In genomic region chr3:72144773-72145505, GRCh38 we compare ENCODE assay signal across 1 cellular context.
A peak's percentile ranks its signal among the peaks of the same experiment; 100 is the strongest.
TF ChIP-seq lines count a peak whose summit lies in the region.

No MANE protein-coding gene starts in this region.

TF ChIP-seq in HepG2, 621 proteins besides CTCF, POLR2A, EP300 and RAD21 (continued from another document and continues in another):
- TF ChIP-seq ZNF280D (CRISPR knock-in tag; IDR thresholded peaks at IDR 0.05) (no peak), TERF1 (CRISPR knock-in tag; IDR thresholded peaks at IDR 0.05) (no peak), ZNF772 (CRISPR knock-in tag; IDR thresholded peaks at IDR 0.05) (no peak), ZNF337 (CRISPR knock-in tag; IDR thresholded peaks at IDR 0.05; ENCODE audit: borderline replicate concordance, low read depth) (no peak), NFIC (IDR thresholded peaks at IDR 0.05; ENCODE audit: low read length) (no peak), GFI1 (CRISPR knock-in tag; IDR thresholded peaks at IDR 0.05; ENCODE audit: borderline replicate concordance) (peak; percentile 75; the same call in 1 of the 2 replicates), CSRNP2 (CRISPR knock-in tag; conservative IDR thresholded peaks at IDR 0.05; ENCODE audit: low read depth) (no peak), AFF4 (CRISPR knock-in tag; IDR thresholded peaks at IDR 0.05) (no peak), ZFP37 (CRISPR knock-in tag; IDR thresholded peaks at IDR 0.05; ENCODE audit: borderline replicate concordance) (no peak), FOXK2 (IDR thresholded peaks at IDR 0.05) (no peak), AHR (CRISPR knock-in tag; IDR thresholded peaks at IDR 0.05) (no peak), PITX1 (CRISPR knock-in tag; IDR thresholded peaks at IDR 0.05) (peak; percentile 87), ZNF800 (CRISPR knock-in tag; IDR thresholded peaks at IDR 0.05) (no peak), ZNF7 (CRISPR knock-in tag; IDR thresholded peaks at IDR 0.05) (no peak), ZNF317 (CRISPR knock-in tag; IDR thresholded peaks at IDR 0.05) (no peak), ZNF691 (CRISPR knock-in tag; IDR thresholded peaks at IDR 0.05; ENCODE audit: borderline replicate concordance, low read depth) (no peak; the same call in 1 of the 2 replicates), ZNF597 (CRISPR knock-in tag; IDR thresholded peaks at IDR 0.05) (no peak), ZNF264 (CRISPR knock-in tag; IDR thresholded peaks at IDR 0.05) (no peak; the same call in 1 of the 2 replicates), MTF2 (CRISPR knock-in tag; IDR thresholded peaks at IDR 0.05; ENCODE audit: borderline replicate concordance) (no peak), PCBP2 (optimal IDR thresholded peaks at IDR 0.05; ENCODE audit: low read depth, low read length, poor library complexity, severe bottlenecking) (no peak), ZSCAN20 (CRISPR knock-in tag; IDR thresholded peaks at IDR 0.05; ENCODE audit: borderline replicate concordance) (no peak), ZNF629 (CRISPR knock-in tag; conservative IDR thresholded peaks at IDR 0.05) (peak; percentile 70), ZNF160 (CRISPR knock-in tag; IDR thresholded peaks at IDR 0.05) (0 out of 2 replicates have a peak, but pooled peaks have one; percentile 28), RFXAP (CRISPR knock-in tag; IDR thresholded peaks at IDR 0.05; ENCODE audit: borderline replicate concordance) (no peak), NR2F1 (CRISPR knock-in tag; IDR thresholded peaks at IDR 0.05) (peak; percentile 48 to 90; a peak in 3 of 4 replicates), ZFP90 (CRISPR knock-in tag; IDR thresholded peaks at IDR 0.05; ENCODE audit: borderline replicate concordance) (no peak), MYC (CRISPR knock-in tag; IDR thresholded peaks at IDR 0.05; ENCODE audit: borderline replicate concordance) (no peak), ZNF605 (CRISPR knock-in tag; IDR thresholded peaks at IDR 0.05) (peak; percentile 74), ZNF572 (CRISPR knock-in tag; IDR thresholded peaks at IDR 0.05) (no peak), HOXA3 (CRISPR knock-in tag; IDR thresholded peaks at IDR 0.05) (peak; percentile 65)
- TF ChIP-seq, protein P1, sequence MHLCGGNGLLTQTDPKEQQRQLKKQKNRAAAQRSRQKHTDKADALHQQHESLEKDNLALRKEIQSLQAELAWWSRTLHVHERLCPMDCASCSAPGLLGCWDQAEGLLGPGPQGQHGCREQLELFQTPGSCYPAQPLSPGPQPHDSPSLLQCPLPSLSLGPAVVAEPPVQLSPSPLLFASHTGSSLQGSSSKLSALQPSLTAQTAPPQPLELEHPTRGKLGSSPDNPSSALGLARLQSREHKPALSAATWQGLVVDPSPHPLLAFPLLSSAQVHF (CRISPR knock-in tag; IDR thresholded peaks at IDR 0.05) = 0 out of 2 replicates have a peak, but pooled peaks have one; percentile 33
- TF ChIP-seq, protein P2, sequence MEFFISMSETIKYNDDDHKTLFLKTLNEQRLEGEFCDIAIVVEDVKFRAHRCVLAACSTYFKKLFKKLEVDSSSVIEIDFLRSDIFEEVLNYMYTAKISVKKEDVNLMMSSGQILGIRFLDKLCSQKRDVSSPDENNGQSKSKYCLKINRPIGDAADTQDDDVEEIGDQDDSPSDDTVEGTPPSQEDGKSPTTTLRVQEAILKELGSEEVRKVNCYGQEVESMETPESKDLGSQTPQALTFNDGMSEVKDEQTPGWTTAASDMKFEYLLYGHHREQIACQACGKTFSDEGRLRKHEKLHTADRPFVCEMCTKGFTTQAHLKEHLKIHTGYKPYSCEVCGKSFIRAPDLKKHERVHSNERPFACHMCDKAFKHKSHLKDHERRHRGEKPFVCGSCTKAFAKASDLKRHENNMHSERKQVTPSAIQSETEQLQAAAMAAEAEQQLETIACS (CRISPR knock-in tag; IDR thresholded peaks at IDR 0.05) = no peak
- TF ChIP-seq, protein P3, sequence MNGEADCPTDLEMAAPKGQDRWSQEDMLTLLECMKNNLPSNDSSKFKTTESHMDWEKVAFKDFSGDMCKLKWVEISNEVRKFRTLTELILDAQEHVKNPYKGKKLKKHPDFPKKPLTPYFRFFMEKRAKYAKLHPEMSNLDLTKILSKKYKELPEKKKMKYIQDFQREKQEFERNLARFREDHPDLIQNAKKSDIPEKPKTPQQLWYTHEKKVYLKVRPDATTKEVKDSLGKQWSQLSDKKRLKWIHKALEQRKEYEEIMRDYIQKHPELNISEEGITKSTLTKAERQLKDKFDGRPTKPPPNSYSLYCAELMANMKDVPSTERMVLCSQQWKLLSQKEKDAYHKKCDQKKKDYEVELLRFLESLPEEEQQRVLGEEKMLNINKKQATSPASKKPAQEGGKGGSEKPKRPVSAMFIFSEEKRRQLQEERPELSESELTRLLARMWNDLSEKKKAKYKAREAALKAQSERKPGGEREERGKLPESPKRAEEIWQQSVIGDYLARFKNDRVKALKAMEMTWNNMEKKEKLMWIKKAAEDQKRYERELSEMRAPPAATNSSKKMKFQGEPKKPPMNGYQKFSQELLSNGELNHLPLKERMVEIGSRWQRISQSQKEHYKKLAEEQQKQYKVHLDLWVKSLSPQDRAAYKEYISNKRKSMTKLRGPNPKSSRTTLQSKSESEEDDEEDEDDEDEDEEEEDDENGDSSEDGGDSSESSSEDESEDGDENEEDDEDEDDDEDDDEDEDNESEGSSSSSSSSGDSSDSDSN (CRISPR knock-in tag; IDR thresholded peaks at IDR 0.05) = peak; percentile 66
- TF ChIP-seq, protein P4, sequence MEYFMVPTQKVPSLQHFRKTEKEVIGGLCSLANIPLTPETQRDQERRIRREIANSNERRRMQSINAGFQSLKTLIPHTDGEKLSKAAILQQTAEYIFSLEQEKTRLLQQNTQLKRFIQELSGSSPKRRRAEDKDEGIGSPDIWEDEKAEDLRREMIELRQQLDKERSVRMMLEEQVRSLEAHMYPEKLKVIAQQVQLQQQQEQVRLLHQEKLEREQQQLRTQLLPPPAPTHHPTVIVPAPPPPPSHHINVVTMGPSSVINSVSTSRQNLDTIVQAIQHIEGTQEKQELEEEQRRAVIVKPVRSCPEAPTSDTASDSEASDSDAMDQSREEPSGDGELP (IDR thresholded peaks at IDR 0.05; ENCODE audit: borderline replicate concordance, low read depth) = peak; percentile 81; the same call in 1 of the 2 replicates
- TF ChIP-seq, protein P5, sequence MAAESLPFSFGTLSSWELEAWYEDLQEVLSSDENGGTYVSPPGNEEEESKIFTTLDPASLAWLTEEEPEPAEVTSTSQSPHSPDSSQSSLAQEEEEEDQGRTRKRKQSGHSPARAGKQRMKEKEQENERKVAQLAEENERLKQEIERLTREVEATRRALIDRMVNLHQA (CRISPR knock-in tag; IDR thresholded peaks at IDR 0.05) = no peak
